8 cellular contexts compared by ENCODE assay signal in the genomic region with DNA sequence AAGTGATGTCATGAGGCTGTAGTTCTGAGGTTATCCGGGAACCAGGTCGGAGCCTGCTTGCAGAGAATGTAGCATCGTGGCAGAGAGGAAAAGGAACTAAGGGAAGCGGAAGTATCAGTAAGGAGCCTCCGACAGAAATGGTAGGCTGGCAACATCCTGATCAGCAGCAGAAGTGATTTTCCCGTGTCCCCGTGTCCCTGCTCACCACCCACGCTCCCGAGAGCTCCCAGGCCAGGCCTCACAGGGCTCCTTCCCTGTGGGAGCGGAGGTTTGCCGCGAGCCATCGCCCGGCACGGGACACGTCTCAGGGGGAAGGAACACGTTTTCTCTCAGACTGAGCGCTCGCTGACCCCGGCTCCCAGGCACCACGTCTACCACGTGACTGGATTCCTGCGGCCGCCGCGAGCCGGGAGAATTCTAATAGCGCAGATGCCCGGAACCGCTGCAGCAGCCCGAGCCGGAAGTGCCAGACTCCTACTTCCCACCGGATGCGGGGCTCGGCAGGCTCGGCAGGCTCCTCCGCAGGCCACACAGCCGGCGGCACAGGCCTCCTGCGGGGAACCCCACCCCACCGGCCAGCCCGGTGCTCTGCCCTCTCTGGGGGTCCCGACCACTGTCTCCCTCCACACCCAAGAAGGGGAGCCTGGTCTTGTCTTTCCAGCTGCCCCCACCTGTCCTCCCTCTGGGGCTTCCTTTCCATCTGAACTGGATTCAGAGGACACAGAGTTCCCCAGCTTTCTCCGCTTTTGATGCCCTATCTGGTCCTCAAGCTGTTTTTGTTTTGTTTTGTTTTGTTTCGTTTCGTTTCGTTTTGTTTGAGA.
DNase-seq lines count a peak whose midpoint lies in the region; ATAC-seq, FAIRE-seq and TF ChIP-seq lines count a peak whose summit lies in the region.

No MANE protein-coding gene starts in this region.

- no peak for TF ChIP-seq CTCF in CD4-positive, alpha-beta T cell (IDR thresholded peaks at IDR 0.05)
- TF ChIP-seq CTCF in HCT116 (IDR thresholded peaks at IDR 0.05 in 2 of 3, conservative IDR thresholded peaks at IDR 0.05 in 1 of 3; ENCODE audit: borderline replicate concordance in 1 of 3, insufficient read depth in 1 of 3, low read depth in 2 of 3, low read length in 2 of 3): no peak
- no peak for TF ChIP-seq CTCF in cardiac fibroblast (IDR thresholded peaks at IDR 0.05; ENCODE audit: low read depth, low read length)
- TF ChIP-seq CTCF in kidney (IDR thresholded peaks at IDR 0.05; ENCODE audit: borderline replicate concordance, extremely low read depth, insufficient read depth): no peak

- FAIRE-seq in kidney (lab: Jason Lieb, UNC): no peak

- POLR2A ChIA-PET in CD4-positive, alpha-beta T cell (lab: Charles Lee): interaction anchor here (1.1 kb wide), 1 partner anchor 234 kb away, joined by 3 read pairs; no protein-coding TSS in a partner anchor
- POLR2A ChIA-PET in HCT116 (lab: Charles Lee): interaction anchor here (0.6 kb wide), 1 partner anchor 30 kb away, joined by 3 read pairs; no protein-coding TSS in a partner anchor

- DNase-seq in CD4-positive, alpha-beta T cell: peak in 6 of 10 experiments; percentile 11 to 52 (median 26)
- DNase-seq in HCT116 (ENCODE audit: low read depth, low spot score) (peak; percentile 54), T follicular helper cell (ENCODE audit: low read depth) (peak; percentile 8), cardiac fibroblast (ENCODE audit: low read depth in 2 of 2) (peak; percentile 92 to 94), kidney (peak; percentile 97), NCI-H2029 treated with DMSO at 0.1 percent for 48 hours (lab: John Stamatoyannopoulos, UW) (no peak), NCI-H1694 (lab: John Stamatoyannopoulos, UW) (no peak)
- peak; percentile 34 to 36 for DNase-seq in stimulated activated CD4-positive, alpha-beta T cell treated with anti-CD3 and anti-CD28 coated beads, Interleukin-15, amount 100 ng/mL, for 48 hours (ENCODE audit: low read depth in 2 of 2)

- intact Hi-C loops in CD4-positive, alpha-beta T cell (cut with DNase I, micrococcal nuclease): loop anchor here in 1 of 2 experiments (2.0 kb wide), 1 partner anchor 198 kb away; no protein-coding TSS in a partner anchor
- intact Hi-C loops in HCT116 (cut with micrococcal nuclease) (loop anchor here (5.0 kb wide), 1 partner anchor 159 kb away; a partner anchor contains a TSS), kidney (cut with DNase I) (no loop called here)

- no peaks in the 10 kb centered on the region for H3K9me3 ChIP-seq in CD4-positive, alpha-beta T cell (ENCODE audit: control insufficient read depth, low read length)
- no peaks in the 10 kb centered on the region for H3K9me3 ChIP-seq in HCT116 (ENCODE audit: control insufficient read depth in 1 of 2, insufficient read depth in 1 of 2, low read depth in 1 of 2, low read length in 2 of 2)
- H3K9me3 ChIP-seq in kidney (ENCODE audit: control insufficient read depth in 1 of 2, low read length in 2 of 2): no peaks in the 10 kb centered on the region

- BruUV-seq in HCT116 (replicated peaks; lab: Mats Ljungman, UMichigan): no TSS peak

- H3K9ac ChIP-seq in HCT116 (ENCODE audit: low read length) (peak overlapping the region; percentile 80), kidney (ENCODE audit: low read length in 2 of 2) (peak overlapping the region; percentile 0 to 93)

- no peaks in the 10 kb centered on the region for H3K79me2 ChIP-seq in HCT116 (ENCODE audit: insufficient read depth, low read length)

- H3K4me1 ChIP-seq in HCT116 (ENCODE audit: control insufficient read depth in 1 of 2, insufficient read depth in 2 of 2, low read length in 2 of 2) (peaks cover 4 to 27% of the 10 kb centered on the region in 2 experiments; a peak in 1 of 4 replicates), kidney (ENCODE audit: control insufficient read depth in 1 of 2, insufficient read depth in 1 of 2, low read depth in 1 of 2, low read length in 2 of 2) (peaks cover 0 to 3% of the 10 kb centered on the region in 2 donors)

- no peaks in the 10 kb centered on the region for H3K27me3 Mint-ChIP-seq in CD4-positive, alpha-beta T cell

- no peaks in the 10 kb centered on the region for H3K9me2 ChIP-seq in HCT116 (ENCODE audit: insufficient read depth)

- CTCF ChIA-PET in CD4-positive, alpha-beta T cell (lab: Charles Lee): no interaction called here
- CTCF ChIA-PET in HCT116 (lab: Charles Lee): no interaction called here

- no peaks in the 10 kb centered on the region for H3K9me3 Mint-ChIP-seq in CD4-positive, alpha-beta T cell

- H3K4me1 Mint-ChIP-seq in CD4-positive, alpha-beta T cell (ENCODE audit: low read depth): peaks cover 24% of the 10 kb centered on the region

- H3K4me2 ChIP-seq in HCT116 (ENCODE audit: low read length): peak overlapping the region; percentile 86

- H3K27me3 ChIP-seq in CD4-positive, alpha-beta T cell (ENCODE audit: control insufficient read depth, insufficient read depth, low read length): no peaks in the 10 kb centered on the region
- H3K27me3 ChIP-seq in HCT116 (ENCODE audit: insufficient read depth, low read length): no peaks in the 10 kb centered on the region

- no peaks in the 10 kb centered on the region for H3K36me3 Mint-ChIP-seq in CD4-positive, alpha-beta T cell (ENCODE audit: low read depth)

- RAD21 ChIA-PET in HCT116 (lab: Charles Lee; ENCODE audit: low non-redundant PET in 1 of 2, low total read pairs in 2 of 2, uncharacterized antibody in 2 of 2, unreplicated experiment in 2 of 2): no interaction called here

- no peaks in the 10 kb centered on the region for H3K36me3 ChIP-seq in HCT116 (ENCODE audit: control insufficient read depth in 1 of 2, insufficient read depth in 2 of 2, low read length in 2 of 2)
- no peaks in the 10 kb centered on the region for H3K36me3 ChIP-seq in kidney (ENCODE audit: control insufficient read depth in 1 of 2, insufficient read depth in 2 of 2, low read length in 2 of 2)

- TF ChIP-seq POLR2A in HCT116 (IDR thresholded peaks at IDR 0.05; ENCODE audit: borderline replicate concordance, extremely low read depth, insufficient read depth, insufficient read length): peak; percentile 68

- TF ChIP-seq RAD21 in HCT116 (IDR thresholded peaks at IDR 0.05; ENCODE audit: low read depth): peak; percentile 36

- no peaks in the 10 kb centered on the region for H4K20me1 ChIP-seq in HCT116 (ENCODE audit: insufficient read depth)

- no peak overlapping the region for H3K27ac ChIP-seq in CD4-positive, alpha-beta T cell (ENCODE audit: low read depth, low read length)
- peak overlapping the region; percentile 72 for H3K27ac ChIP-seq in HCT116 (ENCODE audit: low read depth, low read length)
- peak overlapping the region; percentile 45 to 77 for H3K27ac ChIP-seq in kidney (ENCODE audit: low read depth in 2 of 2, low read length in 2 of 2)

- peak overlapping the region; percentile 49 for H3K27ac Mint-ChIP-seq in CD4-positive, alpha-beta T cell

- ATAC-seq in CD4-positive, alpha-beta T cell (ENCODE audit: poor library complexity): peak; percentile 35
- peak; percentile 87 for ATAC-seq in HCT116

- H2AFZ ChIP-seq in HCT116 (ENCODE audit: low read depth, low read length, poor library complexity, severe bottlenecking): no peak overlapping the region

- H3K4me3 ChIP-seq in HCT116 (replicated peaks in 1 of 2; ENCODE audit: low read depth in 1 of 2, low read length in 2 of 2): peak overlapping the region; percentile 68 to 81
- peak overlapping the region; percentile 42 to 43 for H3K4me3 ChIP-seq in cardiac fibroblast (replicated peaks in 1 of 2; ENCODE audit: low read depth in 2 of 2, low read length in 2 of 2)
- H3K4me3 ChIP-seq in kidney (ENCODE audit: low read length in 2 of 2): peak overlapping the region; percentile 54 to 86

- H3K4me3 Mint-ChIP-seq in CD4-positive, alpha-beta T cell: peak overlapping the region; percentile 91

TF ChIP-seq in HCT116, 20 proteins besides CTCF, POLR2A, EP300 and RAD21 (continues in another document):
- TF ChIP-seq, protein P1, sequence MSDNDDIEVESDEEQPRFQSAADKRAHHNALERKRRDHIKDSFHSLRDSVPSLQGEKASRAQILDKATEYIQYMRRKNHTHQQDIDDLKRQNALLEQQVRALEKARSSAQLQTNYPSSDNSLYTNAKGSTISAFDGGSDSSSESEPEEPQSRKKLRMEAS (IDR thresholded peaks at IDR 0.05): peak; percentile 97
- TF ChIP-seq POLR2AphosphoS5 (IDR thresholded peaks at IDR 0.05; ENCODE audit: low read depth, low read length): peak; percentile 93
- peak; percentile 27 for TF ChIP-seq YY1 (IDR thresholded peaks at IDR 0.05; ENCODE audit: extremely low read depth, insufficient replicate concordance, low read depth, low read length)
- TF ChIP-seq ZNF274 (IDR thresholded peaks at IDR 0.05; ENCODE audit: low read depth, low read length): no peak
- TF ChIP-seq ELF1 (IDR thresholded peaks at IDR 0.05; ENCODE audit: borderline replicate concordance, low read depth): peak; percentile 83; the same call in 1 of the 2 replicates
- no peak; the same call in 1 of the 2 replicates for TF ChIP-seq JUND (IDR thresholded peaks at IDR 0.05)
- no peak for TF ChIP-seq SRF (IDR thresholded peaks at IDR 0.05; ENCODE audit: low read depth)
- TF ChIP-seq, protein P2, sequence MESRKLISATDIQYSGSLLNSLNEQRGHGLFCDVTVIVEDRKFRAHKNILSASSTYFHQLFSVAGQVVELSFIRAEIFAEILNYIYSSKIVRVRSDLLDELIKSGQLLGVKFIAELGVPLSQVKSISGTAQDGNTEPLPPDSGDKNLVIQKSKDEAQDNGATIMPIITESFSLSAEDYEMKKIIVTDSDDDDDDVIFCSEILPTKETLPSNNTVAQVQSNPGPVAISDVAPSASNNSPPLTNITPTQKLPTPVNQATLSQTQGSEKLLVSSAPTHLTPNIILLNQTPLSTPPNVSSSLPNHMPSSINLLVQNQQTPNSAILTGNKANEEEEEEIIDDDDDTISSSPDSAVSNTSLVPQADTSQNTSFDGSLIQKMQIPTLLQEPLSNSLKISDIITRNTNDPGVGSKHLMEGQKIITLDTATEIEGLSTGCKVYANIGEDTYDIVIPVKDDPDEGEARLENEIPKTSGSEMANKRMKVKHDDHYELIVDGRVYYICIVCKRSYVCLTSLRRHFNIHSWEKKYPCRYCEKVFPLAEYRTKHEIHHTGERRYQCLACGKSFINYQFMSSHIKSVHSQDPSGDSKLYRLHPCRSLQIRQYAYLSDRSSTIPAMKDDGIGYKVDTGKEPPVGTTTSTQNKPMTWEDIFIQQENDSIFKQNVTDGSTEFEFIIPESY (IDR thresholded peaks at IDR 0.05; ENCODE audit: extremely low read depth, insufficient replicate concordance, low read length): no peak
- TF ChIP-seq CBX3 (IDR thresholded peaks at IDR 0.05; ENCODE audit: low read depth): peak; percentile 77
- TF ChIP-seq SIN3A (IDR thresholded peaks at IDR 0.05; ENCODE audit: low read depth): peak; percentile 86
- TF ChIP-seq EZH2phosphoT487 (IDR thresholded peaks at IDR 0.05; ENCODE audit: borderline replicate concordance): no peak
- no peak for TF ChIP-seq CEBPB (IDR thresholded peaks at IDR 0.05; ENCODE audit: low read depth)
- peak; percentile 66 for TF ChIP-seq ZFX (IDR thresholded peaks at IDR 0.05)

Comparison
In these comparisons a context has a peak if more than half of its experiments do, and no peak if none do; other contexts are left out.
1. DNase-seq: peak in CD4-positive, alpha-beta T cell (6 of 10), HCT116 (single experiment), T follicular helper cell (single experiment), cardiac fibroblast (2 of 2), kidney (single experiment) and stimulated activated CD4-positive, alpha-beta T cell treated with anti-CD3 and anti-CD28 coated beads, Interleukin-15, amount 100 ng/mL, for 48 hours (2 of 2); none in NCI-H2029 treated with DMSO at 0.1 percent for 48 hours (single experiment) and NCI-H1694 (single experiment).
2. Peak in every context shown above with its lines, with median percentiles within 50 percentile points of each other: H3K4me3 ChIP-seq.